Comparison of ENCODE assay signal across 1 cellular context in genomic region chr1:22450421-22451021, GRCh38.
TF ChIP-seq lines count a peak whose summit lies in the region.

No MANE protein-coding gene starts in this region.

TF ChIP-seq in HepG2, 621 proteins besides CTCF, POLR2A, EP300 and RAD21 (continued from another document and continues in another):
- peak; percentile 98 for TF ChIP-seq TFAP4 (IDR thresholded peaks at IDR 0.05; ENCODE audit: borderline replicate concordance, low read depth)
- no peak for TF ChIP-seq SRSF9 (IDR thresholded peaks at IDR 0.05; ENCODE audit: borderline replicate concordance, insufficient read depth, low read depth, low read length, poor library complexity, severe bottlenecking)
- no peak for TF ChIP-seq ATAD3A (CRISPR knock-in tag; IDR thresholded peaks at IDR 0.05)
- no peak for TF ChIP-seq PLSCR1 (CRISPR knock-in tag; IDR thresholded peaks at IDR 0.05; ENCODE audit: borderline replicate concordance)
- TF ChIP-seq NBN (conservative IDR thresholded peaks at IDR 0.05), result no peak
- TF ChIP-seq ZNF10 (CRISPR knock-in tag; IDR thresholded peaks at IDR 0.05; ENCODE audit: borderline replicate concordance, low read depth), result no peak
- no peak for TF ChIP-seq KLF13 (CRISPR knock-in tag; IDR thresholded peaks at IDR 0.05)
- TF ChIP-seq KLF16 (CRISPR knock-in tag; IDR thresholded peaks at IDR 0.05), result no peak
- TF ChIP-seq TFDP1 (CRISPR knock-in tag; IDR thresholded peaks at IDR 0.05; ENCODE audit: borderline replicate concordance), result no peak
- TF ChIP-seq ZSCAN12 (CRISPR knock-in tag; IDR thresholded peaks at IDR 0.05), result no peak
- no peak for TF ChIP-seq JUND (CRISPR knock-in tag; IDR thresholded peaks at IDR 0.05)
- no peak for TF ChIP-seq HINFP (CRISPR knock-in tag; IDR thresholded peaks at IDR 0.05; ENCODE audit: low read depth)
- TF ChIP-seq SP4 (CRISPR knock-in tag; IDR thresholded peaks at IDR 0.05), result no peak
- TF ChIP-seq HIVEP1 (CRISPR knock-in tag; IDR thresholded peaks at IDR 0.05), result no peak
- TF ChIP-seq MXI1 (IDR thresholded peaks at IDR 0.05; ENCODE audit: borderline replicate concordance, low read depth, low read length), result peak; percentile 44; the same call in 2 of the 3 replicates
- TF ChIP-seq ATF4 (CRISPR knock-in tag; IDR thresholded peaks at IDR 0.05), result 0 out of 4 replicates have a peak, but pooled peaks of 1 of the 2 experiments have one; percentile 33
- TF ChIP-seq SETDB1 (CRISPR knock-in tag; IDR thresholded peaks at IDR 0.05; ENCODE audit: borderline replicate concordance), result no peak
- no peak for TF ChIP-seq BRD4 (CRISPR knock-in tag; IDR thresholded peaks at IDR 0.05)
- TF ChIP-seq ZEB1 (IDR thresholded peaks at IDR 0.05; ENCODE audit: insufficient replicate concordance, low read depth), result no peak
- no peak for TF ChIP-seq ZNF512 (CRISPR knock-in tag; IDR thresholded peaks at IDR 0.05)
- TF ChIP-seq ZNF646 (CRISPR knock-in tag; IDR thresholded peaks at IDR 0.05), result no peak
- no peak for TF ChIP-seq ZNF781 (CRISPR knock-in tag; IDR thresholded peaks at IDR 0.05; ENCODE audit: borderline replicate concordance, not compliant biosample characterization)
- no peak for TF ChIP-seq RBM39 (IDR thresholded peaks at IDR 0.05; ENCODE audit: low read depth, low read length, poor library complexity, severe bottlenecking)
- no peak for TF ChIP-seq ZNF564 (CRISPR knock-in tag; IDR thresholded peaks at IDR 0.05)
- peak; percentile 90 for TF ChIP-seq CREB1 (IDR thresholded peaks at IDR 0.05)
- TF ChIP-seq CREB1 (CRISPR knock-in tag; IDR thresholded peaks at IDR 0.05), result peak; percentile 85
- TF ChIP-seq HOXA9 (CRISPR knock-in tag; IDR thresholded peaks at IDR 0.05; ENCODE audit: borderline replicate concordance), result no peak
- no peak for TF ChIP-seq ZNF557 (CRISPR knock-in tag; IDR thresholded peaks at IDR 0.05)
- TF ChIP-seq SP2 (CRISPR knock-in tag; IDR thresholded peaks at IDR 0.05), result no peak
- TF ChIP-seq ZNF207 (IDR thresholded peaks at IDR 0.05; ENCODE audit: borderline replicate concordance), result no peak
- TF ChIP-seq ZNF230 (CRISPR knock-in tag; IDR thresholded peaks at IDR 0.05), result no peak
- no peak for TF ChIP-seq ZMAT5 (CRISPR knock-in tag; IDR thresholded peaks at IDR 0.05; ENCODE audit: borderline replicate concordance, low read depth)
- TF ChIP-seq NFE2 (CRISPR knock-in tag; IDR thresholded peaks at IDR 0.05), result no peak
- no peak for TF ChIP-seq MIER2 (CRISPR knock-in tag; IDR thresholded peaks at IDR 0.05)
- TF ChIP-seq HOXA3 (CRISPR knock-in tag; IDR thresholded peaks at IDR 0.05), result peak; percentile 79
- no peak for TF ChIP-seq STAT5B (CRISPR knock-in tag; IDR thresholded peaks at IDR 0.05)
- TF ChIP-seq ZNF362 (CRISPR knock-in tag; IDR thresholded peaks at IDR 0.05; ENCODE audit: borderline replicate concordance), result no peak
- no peak for TF ChIP-seq NAIF1 (CRISPR knock-in tag; IDR thresholded peaks at IDR 0.05; ENCODE audit: borderline replicate concordance)
- TF ChIP-seq MAFF (IDR thresholded peaks at IDR 0.05; ENCODE audit: low read depth, low read length), result peak; percentile 37; the same call in 1 of the 2 replicates
- no peak for TF ChIP-seq CHD2 (IDR thresholded peaks at IDR 0.05; ENCODE audit: low read depth, low read length)
- peak; percentile 77; the same call in 1 of the 2 replicates for TF ChIP-seq SIN3A (IDR thresholded peaks at IDR 0.05; ENCODE audit: borderline replicate concordance, low read depth, low read length)
- TF ChIP-seq KLF12 (CRISPR knock-in tag; IDR thresholded peaks at IDR 0.05; ENCODE audit: borderline replicate concordance), result no peak
- TF ChIP-seq AGO1 (IDR thresholded peaks at IDR 0.05; ENCODE audit: low read depth, low read length, poor library complexity, severe bottlenecking), result no peak
- TF ChIP-seq AGO2 (optimal IDR thresholded peaks at IDR 0.05; ENCODE audit: low read depth, low read length), result no peak
- TF ChIP-seq SIX1 (CRISPR knock-in tag; IDR thresholded peaks at IDR 0.05; ENCODE audit: borderline replicate concordance), result no peak
- no peak for TF ChIP-seq ZNF850 (CRISPR knock-in tag; conservative IDR thresholded peaks at IDR 0.05)
- no peak for TF ChIP-seq ZNF768 (CRISPR knock-in tag; IDR thresholded peaks at IDR 0.05)
- no peak for TF ChIP-seq ZNF615 (CRISPR knock-in tag; IDR thresholded peaks at IDR 0.05; ENCODE audit: borderline replicate concordance)
- no peak for TF ChIP-seq ZBTB8A (CRISPR knock-in tag; IDR thresholded peaks at IDR 0.05; ENCODE audit: borderline replicate concordance, low read depth)
